ENCODE assay signal across 21 cellular contexts in the genomic region with DNA sequence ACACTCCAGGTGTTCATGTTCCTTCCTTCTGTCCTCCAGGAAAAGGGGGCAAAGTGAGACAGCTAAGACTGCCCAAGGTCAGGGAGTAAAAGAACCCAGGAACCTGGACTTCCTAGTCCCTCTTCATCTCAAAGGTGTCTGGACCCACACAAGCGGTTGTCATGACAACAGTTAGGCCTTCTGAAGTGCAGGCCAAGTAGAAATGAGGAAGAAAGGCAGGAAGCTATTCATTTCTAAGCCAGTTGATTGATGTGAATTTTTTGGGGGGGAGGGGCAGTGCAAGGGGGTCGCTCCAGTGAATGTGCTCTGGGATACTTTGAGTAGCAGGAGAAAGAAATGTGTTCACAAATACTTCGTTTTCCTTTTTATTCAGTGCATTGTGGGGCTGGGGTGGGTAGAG.
A peak's percentile ranks its signal among the peaks of the same experiment; 100 is the strongest.
DNase-seq lines count a peak whose midpoint lies in the region; ATAC-seq, FAIRE-seq and TF ChIP-seq lines count a peak whose summit lies in the region.
"Had no signal": no experiment of that assay in that cellular context is flagged by ENCODE, and none has a peak within 500 bp of the region (broad histone marks: within the 10 kb centered on the region; RNA-seq: fewer than 3 reads in every experiment).

No MANE protein-coding gene starts in this region.

- H3K9ac ChIP-seq in GM12878 (ENCODE audit: control insufficient read depth, insufficient read depth, low read length) (no peak overlapping the region), smooth muscle cell (ENCODE audit: low read depth) (no peak overlapping the region)

- in situ Hi-C loops in GM12878 (cut with MboI): no loop called here

- FAIRE-seq in GM12878 (lab: Jason Lieb, UNC): no peak
- FAIRE-seq: A549, keratinocyte had no signal

- POLR2A ChIA-PET in GM12878 (lab: Charles Lee): no interaction called here

- H3F3A ChIP-seq in smooth muscle cell (ENCODE audit: low read depth): peaks cover 8% of the 10 kb centered on the region

- TF ChIP-seq POLR2A in GM12878 (IDR thresholded peaks at IDR 0.05; ENCODE audit: low read depth, low read length): no peak

- no peak for TF ChIP-seq RAD21 in GM12878 (IDR thresholded peaks at IDR 0.05; ENCODE audit: insufficient read depth, low read depth, low read length)

- H4K20me1 ChIP-seq in GM12878 (ENCODE audit: control insufficient read depth, insufficient read depth): no peaks in the 10 kb centered on the region; the same call in 1 of the 2 replicates
- H4K20me1 ChIP-seq in smooth muscle cell (ENCODE audit: low read depth): peaks cover 98% of the 10 kb centered on the region

- no TSS peak for BruUV-seq in GM12878 (replicated peaks; lab: Mats Ljungman, UMichigan)

- H3K27me3 ChIP-seq in GM12878 (replicated peaks in 1 of 2; ENCODE audit: control insufficient read depth in 2 of 2, insufficient read depth in 2 of 2, low read length in 1 of 2): peaks cover 6 to 19% of the 10 kb centered on the region in 2 experiments; a peak in 3 of 4 replicates
- no peaks in the 10 kb centered on the region for H3K27me3 ChIP-seq in smooth muscle cell (ENCODE audit: low read depth)
- H3K27me3 ChIP-seq: body of pancreas, ovary had no signal

- no peak for TF ChIP-seq EP300 in GM12878 (IDR thresholded peaks at IDR 0.05; ENCODE audit: borderline replicate concordance in 1 of 2, control insufficient read depth in 1 of 2, low read depth in 2 of 2, low read length in 2 of 2)

- 0% methylated on average over 3 of the region's 3 CpGs for WGBS in GM12878 (ENCODE audit: insufficient coverage, insufficient replicate concordance, low lambda C conversion rate, missing lambda C conversion rate)
- WGBS in smooth muscle cell (ENCODE audit: low lambda C conversion rate): 82% methylated on average over 3 of the region's 3 CpGs

- RAD21 ChIA-PET in GM12878 (lab: Charles Lee; ENCODE audit: unreplicated experiment): no interaction called here

- H2AFZ ChIP-seq in GM12878 (ENCODE audit: control insufficient read depth, low read depth, low read length) (no peak overlapping the region), smooth muscle cell (ENCODE audit: low read depth) (no peak overlapping the region)

- H3K27ac ChIP-seq in GM12878 (ENCODE audit: control insufficient read depth, insufficient read depth) (no peak overlapping the region), smooth muscle cell (ENCODE audit: low read depth) (peak overlapping the region; percentile 27)
- H3K27ac ChIP-seq: A549, body of pancreas, ovary, skin epidermis, upper lobe of right lung had no signal

- CTCF ChIA-PET in GM12878 (lab: Yijun Ruan, JAX): no interaction called here

- H3K79me2 ChIP-seq in GM12878 (ENCODE audit: control insufficient read depth, insufficient read depth, low read length) (no peaks in the 10 kb centered on the region), smooth muscle cell (ENCODE audit: low read depth) (peaks cover 94% of the 10 kb centered on the region)

- TF ChIP-seq CTCF in GM12878 (IDR thresholded peaks at IDR 0.05 in 2 of 3, conservative IDR thresholded peaks at IDR 0.05 in 1 of 3; ENCODE audit: control insufficient read depth in 2 of 3, extremely low read depth in 1 of 3, insufficient read depth in 1 of 3, low read depth in 3 of 3, low read length in 3 of 3): no peak
- no peak for TF ChIP-seq CTCF in smooth muscle cell (IDR thresholded peaks at IDR 0.05; ENCODE audit: borderline replicate concordance, insufficient read depth, poor library complexity, severe bottlenecking)

- H3K4me3 ChIP-seq in GM12878 (no peak overlapping the region), smooth muscle cell (no peak overlapping the region)
- H3K4me3 ChIP-seq: A549, body of pancreas, mucosa of descending colon, ovary, skin epidermis, upper lobe of right lung had no signal

- H3K4me1 ChIP-seq in GM12878 (ENCODE audit: control insufficient read depth, insufficient read depth, low read length) (no peaks in the 10 kb centered on the region), smooth muscle cell (ENCODE audit: low read depth) (peaks cover 31% of the 10 kb centered on the region)

- H3K4me2 ChIP-seq in GM12878 (ENCODE audit: control insufficient read depth, insufficient read depth) (no peak overlapping the region), smooth muscle cell (no peak overlapping the region)
- H3K4me2 ChIP-seq: A549 had no signal

- SMC1A ChIA-PET in GM12878 (lab: Charles Lee; ENCODE audit: uncharacterized antibody, unreplicated experiment): no interaction called here

- ATAC-seq in GM12878 (no peak), HG02798 (IDR thresholded peaks at IDR 0.05; ENCODE audit: poor library complexity, unreplicated experiment) (no peak)
- ATAC-seq: A549; body of pancreas; CD8-positive, alpha-beta T cell; HCT116; mucosa of descending colon; Right ventricle myocardium inferior; stimulated activated memory B cell treated with anti-CD40 and anti-IgM and Interleukin-4, amounts not matched to agents 10 μg/mL and 1 μg/mL and 100 μg/mL, for 72 hours; upper lobe of right lung had no signal

- H3K36me3 ChIP-seq in GM12878 (ENCODE audit: control insufficient read depth in 2 of 2, insufficient read depth in 2 of 2, low read length in 1 of 2) (no peaks in the 10 kb centered on the region), smooth muscle cell (ENCODE audit: low read depth) (no peaks in the 10 kb centered on the region)
- H3K36me3 ChIP-seq: ovary, upper lobe of right lung had no signal

- intact Hi-C loops in GM12878 (cut with micrococcal nuclease; ENCODE audit: unreplicated experiment): no loop called here

- H3K9me3 ChIP-seq in GM12878 (replicated peaks; ENCODE audit: control insufficient read depth, insufficient read depth, low read length) (no peaks in the 10 kb centered on the region), smooth muscle cell (replicated peaks; ENCODE audit: low read depth) (no peaks in the 10 kb centered on the region)
- H3K9me3 ChIP-seq: A549, body of pancreas, mucosa of descending colon, ovary, upper lobe of right lung had no signal

- DNase-seq in NCI-H2227 (lab: John Stamatoyannopoulos, UW; ENCODE audit: unreplicated experiment) (peak; percentile 40), NCI-H2227 treated with DMSO at 0.1 percent for 48 hours (lab: John Stamatoyannopoulos, UW) (no peak), NOMO-1 treated with DMSO at 0.1 percent for 48 hours (lab: John Stamatoyannopoulos, UW; ENCODE audit: unreplicated experiment) (peak; percentile 77), GM12878 (ENCODE audit: low read depth, low spot score) (no peak), smooth muscle cell (lab: John Stamatoyannopoulos, UW; ENCODE audit: unreplicated experiment) (no peak), NCI-H2029 (lab: John Stamatoyannopoulos, UW) (no peak), NCI-H1092 (lab: John Stamatoyannopoulos, UW) (no peak)
- DNase-seq: activated CD4-positive, alpha-beta T cell treated with anti-CD3 and anti-CD28 coated beads, Interleukin-2, amount 50 U/mL, for 1 hour; body of pancreas; CD8-positive, alpha-beta T cell; mucosa of descending colon; ovary; T-helper 9 cell; upper lobe of right lung had no signal

TF ChIP-seq in GM12878, 131 proteins besides CTCF, POLR2A, EP300 and RAD21:
- peak; percentile 93 for TF ChIP-seq BMI1 (IDR thresholded peaks at IDR 0.05; ENCODE audit: borderline replicate concordance)
- no peak for TF ChIP-seq NFXL1 (IDR thresholded peaks at IDR 0.05; ENCODE audit: borderline replicate concordance)
- TF ChIP-seq, protein P1, sequence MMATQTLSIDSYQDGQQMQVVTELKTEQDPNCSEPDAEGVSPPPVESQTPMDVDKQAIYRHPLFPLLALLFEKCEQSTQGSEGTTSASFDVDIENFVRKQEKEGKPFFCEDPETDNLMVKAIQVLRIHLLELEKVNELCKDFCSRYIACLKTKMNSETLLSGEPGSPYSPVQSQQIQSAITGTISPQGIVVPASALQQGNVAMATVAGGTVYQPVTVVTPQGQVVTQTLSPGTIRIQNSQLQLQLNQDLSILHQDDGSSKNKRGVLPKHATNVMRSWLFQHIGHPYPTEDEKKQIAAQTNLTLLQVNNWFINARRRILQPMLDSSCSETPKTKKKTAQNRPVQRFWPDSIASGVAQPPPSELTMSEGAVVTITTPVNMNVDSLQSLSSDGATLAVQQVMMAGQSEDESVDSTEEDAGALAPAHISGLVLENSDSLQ (IDR thresholded peaks at IDR 0.05): 0 out of 2 replicates have a peak, but pooled peaks have one; percentile 10

Comparison
In these comparisons a context has a peak if more than half of its experiments do, and no peak if none do; other contexts are left out.
1. DNase-seq: peak in NCI-H2227 (single experiment) and NOMO-1 treated with DMSO at 0.1 percent for 48 hours (single experiment); none in NCI-H2227 treated with DMSO at 0.1 percent for 48 hours (single experiment), GM12878 (single experiment), smooth muscle cell (single experiment), NCI-H2029 (single experiment) and NCI-H1092 (single experiment).